In genomic region chr12:32285484-32285883, GRCh38 we compare ENCODE assay signal across 1 cellular context.
TF ChIP-seq lines count a peak whose summit lies in the region.

No MANE protein-coding gene starts in this region.

TF ChIP-seq in GM23338, 12 proteins besides CTCF, POLR2A, EP300 and RAD21:
- TF ChIP-seq, protein P1, sequence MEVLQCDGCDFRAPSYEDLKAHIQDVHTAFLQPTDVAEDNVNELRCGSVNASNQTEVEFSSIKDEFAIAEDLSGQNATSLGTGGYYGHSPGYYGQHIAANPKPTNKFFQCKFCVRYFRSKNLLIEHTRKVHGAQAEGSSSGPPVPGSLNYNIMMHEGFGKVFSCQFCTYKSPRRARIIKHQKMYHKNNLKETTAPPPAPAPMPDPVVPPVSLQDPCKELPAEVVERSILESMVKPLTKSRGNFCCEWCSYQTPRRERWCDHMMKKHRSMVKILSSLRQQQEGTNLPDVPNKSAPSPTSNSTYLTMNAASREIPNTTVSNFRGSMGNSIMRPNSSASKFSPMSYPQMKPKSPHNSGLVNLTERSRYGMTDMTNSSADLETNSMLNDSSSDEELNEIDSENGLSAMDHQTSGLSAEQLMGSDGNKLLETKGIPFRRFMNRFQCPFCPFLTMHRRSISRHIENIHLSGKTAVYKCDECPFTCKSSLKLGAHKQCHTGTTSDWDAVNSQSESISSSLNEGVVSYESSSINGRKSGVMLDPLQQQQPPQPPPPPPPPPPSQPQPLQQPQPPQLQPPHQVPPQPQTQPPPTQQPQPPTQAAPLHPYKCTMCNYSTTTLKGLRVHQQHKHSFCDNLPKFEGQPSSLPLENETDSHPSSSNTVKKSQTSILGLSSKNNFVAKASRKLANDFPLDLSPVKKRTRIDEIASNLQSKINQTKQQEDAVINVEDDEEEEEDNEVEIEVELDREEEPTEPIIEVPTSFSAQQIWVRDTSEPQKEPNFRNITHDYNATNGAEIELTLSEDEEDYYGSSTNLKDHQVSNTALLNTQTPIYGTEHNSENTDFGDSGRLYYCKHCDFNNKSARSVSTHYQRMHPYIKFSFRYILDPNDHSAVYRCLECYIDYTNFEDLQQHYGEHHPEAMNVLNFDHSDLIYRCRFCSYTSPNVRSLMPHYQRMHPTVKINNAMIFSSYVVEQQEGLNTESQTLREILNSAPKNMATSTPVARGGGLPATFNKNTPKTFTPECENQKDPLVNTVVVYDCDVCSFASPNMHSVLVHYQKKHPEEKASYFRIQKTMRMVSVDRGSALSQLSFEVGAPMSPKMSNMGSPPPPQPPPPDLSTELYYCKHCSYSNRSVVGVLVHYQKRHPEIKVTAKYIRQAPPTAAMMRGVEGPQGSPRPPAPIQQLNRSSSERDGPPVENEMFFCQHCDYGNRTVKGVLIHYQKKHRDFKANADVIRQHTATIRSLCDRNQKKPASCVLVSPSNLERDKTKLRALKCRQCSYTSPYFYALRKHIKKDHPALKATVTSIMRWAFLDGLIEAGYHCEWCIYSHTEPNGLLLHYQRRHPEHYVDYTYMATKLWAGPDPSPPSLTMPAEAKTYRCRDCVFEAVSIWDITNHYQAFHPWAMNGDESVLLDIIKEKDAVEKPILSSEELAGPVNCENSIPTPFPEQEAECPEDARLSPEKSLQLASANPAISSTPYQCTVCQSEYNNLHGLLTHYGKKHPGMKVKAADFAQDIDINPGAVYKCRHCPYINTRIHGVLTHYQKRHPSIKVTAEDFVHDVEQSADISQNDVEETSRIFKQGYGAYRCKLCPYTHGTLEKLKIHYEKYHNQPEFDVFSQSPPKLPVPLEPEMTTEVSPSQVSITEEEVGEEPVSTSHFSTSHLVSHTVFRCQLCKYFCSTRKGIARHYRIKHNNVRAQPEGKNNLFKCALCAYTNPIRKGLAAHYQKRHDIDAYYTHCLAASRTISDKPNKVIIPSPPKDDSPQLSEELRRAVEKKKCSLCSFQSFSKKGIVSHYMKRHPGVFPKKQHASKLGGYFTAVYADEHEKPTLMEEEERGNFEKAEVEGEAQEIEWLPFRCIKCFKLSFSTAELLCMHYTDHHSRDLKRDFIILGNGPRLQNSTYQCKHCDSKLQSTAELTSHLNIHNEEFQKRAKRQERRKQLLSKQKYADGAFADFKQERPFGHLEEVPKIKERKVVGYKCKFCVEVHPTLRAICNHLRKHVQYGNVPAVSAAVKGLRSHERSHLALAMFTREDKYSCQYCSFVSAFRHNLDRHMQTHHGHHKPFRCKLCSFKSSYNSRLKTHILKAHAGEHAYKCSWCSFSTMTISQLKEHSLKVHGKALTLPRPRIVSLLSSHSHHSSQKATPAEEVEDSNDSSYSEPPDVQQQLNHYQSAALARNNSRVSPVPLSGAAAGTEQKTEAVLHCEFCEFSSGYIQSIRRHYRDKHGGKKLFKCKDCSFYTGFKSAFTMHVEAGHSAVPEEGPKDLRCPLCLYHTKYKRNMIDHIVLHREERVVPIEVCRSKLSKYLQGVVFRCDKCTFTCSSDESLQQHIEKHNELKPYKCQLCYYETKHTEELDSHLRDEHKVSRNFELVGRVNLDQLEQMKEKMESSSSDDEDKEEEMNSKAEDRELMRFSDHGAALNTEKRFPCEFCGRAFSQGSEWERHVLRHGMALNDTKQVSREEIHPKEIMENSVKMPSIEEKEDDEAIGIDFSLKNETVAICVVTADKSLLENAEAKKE (CRISPR knock-in tag; IDR thresholded peaks at IDR 0.05), result no peak
- TF ChIP-seq ZNF331 (CRISPR knock-in tag; IDR thresholded peaks at IDR 0.05; ENCODE audit: low read depth), result no peak
- no peak for TF ChIP-seq JUNB (IDR thresholded peaks at IDR 0.05; ENCODE audit: unreplicated experiment)
- no peak for TF ChIP-seq CREB1 (CRISPR knock-in tag; IDR thresholded peaks at IDR 0.05; ENCODE audit: low read depth)
- no peak for TF ChIP-seq NANOG (IDR thresholded peaks at IDR 0.05; ENCODE audit: borderline replicate concordance)
- no peak for TF ChIP-seq POLR2AphosphoS5 (IDR thresholded peaks at IDR 0.05; ENCODE audit: low read depth)
- no peak for TF ChIP-seq EZH2phosphoT487 (IDR thresholded peaks at IDR 0.05; ENCODE audit: unreplicated experiment)
- TF ChIP-seq, protein P2, sequence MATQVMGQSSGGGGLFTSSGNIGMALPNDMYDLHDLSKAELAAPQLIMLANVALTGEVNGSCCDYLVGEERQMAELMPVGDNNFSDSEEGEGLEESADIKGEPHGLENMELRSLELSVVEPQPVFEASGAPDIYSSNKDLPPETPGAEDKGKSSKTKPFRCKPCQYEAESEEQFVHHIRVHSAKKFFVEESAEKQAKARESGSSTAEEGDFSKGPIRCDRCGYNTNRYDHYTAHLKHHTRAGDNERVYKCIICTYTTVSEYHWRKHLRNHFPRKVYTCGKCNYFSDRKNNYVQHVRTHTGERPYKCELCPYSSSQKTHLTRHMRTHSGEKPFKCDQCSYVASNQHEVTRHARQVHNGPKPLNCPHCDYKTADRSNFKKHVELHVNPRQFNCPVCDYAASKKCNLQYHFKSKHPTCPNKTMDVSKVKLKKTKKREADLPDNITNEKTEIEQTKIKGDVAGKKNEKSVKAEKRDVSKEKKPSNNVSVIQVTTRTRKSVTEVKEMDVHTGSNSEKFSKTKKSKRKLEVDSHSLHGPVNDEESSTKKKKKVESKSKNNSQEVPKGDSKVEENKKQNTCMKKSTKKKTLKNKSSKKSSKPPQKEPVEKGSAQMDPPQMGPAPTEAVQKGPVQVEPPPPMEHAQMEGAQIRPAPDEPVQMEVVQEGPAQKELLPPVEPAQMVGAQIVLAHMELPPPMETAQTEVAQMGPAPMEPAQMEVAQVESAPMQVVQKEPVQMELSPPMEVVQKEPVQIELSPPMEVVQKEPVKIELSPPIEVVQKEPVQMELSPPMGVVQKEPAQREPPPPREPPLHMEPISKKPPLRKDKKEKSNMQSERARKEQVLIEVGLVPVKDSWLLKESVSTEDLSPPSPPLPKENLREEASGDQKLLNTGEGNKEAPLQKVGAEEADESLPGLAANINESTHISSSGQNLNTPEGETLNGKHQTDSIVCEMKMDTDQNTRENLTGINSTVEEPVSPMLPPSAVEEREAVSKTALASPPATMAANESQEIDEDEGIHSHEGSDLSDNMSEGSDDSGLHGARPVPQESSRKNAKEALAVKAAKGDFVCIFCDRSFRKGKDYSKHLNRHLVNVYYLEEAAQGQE (IDR thresholded peaks at IDR 0.05; ENCODE audit: unreplicated experiment), result no peak
- TF ChIP-seq EZH2 (IDR thresholded peaks at IDR 0.05; ENCODE audit: low read depth, unreplicated experiment), result no peak
- TF ChIP-seq ZNF114 (CRISPR knock-in tag; IDR thresholded peaks at IDR 0.05), result no peak
- TF ChIP-seq STAT1 (IDR thresholded peaks at IDR 0.05; ENCODE audit: unreplicated experiment), result no peak
- no peak for TF ChIP-seq ETS1 (IDR thresholded peaks at IDR 0.05)
